Comparison of ENCODE assay signal across 31 cellular contexts in the genomic region with DNA sequence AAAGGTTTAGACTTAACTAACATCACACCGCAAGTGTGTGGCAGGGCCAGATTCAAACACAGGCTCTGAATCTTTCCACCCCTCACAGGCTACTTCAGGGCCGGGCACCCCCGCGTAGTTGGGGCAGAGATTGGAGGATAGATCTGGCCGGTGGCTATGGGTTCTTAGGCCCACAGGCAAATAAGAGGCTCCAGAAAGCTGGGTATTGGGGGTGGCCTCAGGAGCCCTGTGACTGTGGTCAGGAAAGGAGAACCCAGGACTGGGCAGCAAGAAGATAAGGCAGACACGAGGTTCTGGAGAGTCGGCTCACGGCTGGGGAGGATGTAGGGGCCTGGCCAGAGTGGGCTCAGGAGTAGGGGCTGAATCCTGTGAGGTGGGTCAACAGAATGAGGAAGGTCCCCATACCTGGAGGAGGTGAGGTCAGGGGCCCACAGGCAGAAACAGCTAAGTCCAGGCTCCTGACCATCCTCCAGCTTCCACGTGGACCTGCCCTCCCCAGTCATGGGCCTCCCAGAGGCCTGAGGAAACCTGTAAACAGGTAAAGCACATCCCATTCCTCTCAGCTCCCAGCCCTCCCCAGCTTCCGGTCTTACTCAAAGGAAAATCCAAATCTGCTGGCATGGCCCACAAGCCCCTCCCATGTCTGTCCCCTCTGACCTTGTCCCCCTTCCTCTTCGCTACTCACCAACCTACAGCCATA.
A peak's percentile ranks its signal among the peaks of the same experiment; 100 is the strongest.
DNase-seq lines count a peak whose midpoint lies in the region; ATAC-seq and TF ChIP-seq lines count a peak whose summit lies in the region.
"Had no signal": no experiment of that assay in that cellular context is flagged by ENCODE, and none has a peak within 500 bp of the region (broad histone marks: within the 10 kb centered on the region; RNA-seq: fewer than 3 reads in every experiment).

No MANE protein-coding gene starts in this region.

- TF ChIP-seq CTCF in RWPE2 (IDR thresholded peaks at IDR 0.05; ENCODE audit: poor library complexity, severe bottlenecking) (no peak), lung (IDR thresholded peaks at IDR 0.05; ENCODE audit: control extremely low read depth, extremely low read depth) (no peak)

- no peak overlapping the region for H3K27ac ChIP-seq in RWPE2 (ENCODE audit: poor library complexity, severe bottlenecking)
- H3K27ac ChIP-seq in lung (ENCODE audit: low read depth in 1 of 2, low read length in 1 of 2): no peak overlapping the region
- H3K27ac ChIP-seq: A549, heart right ventricle had no signal

- in situ Hi-C loops in ACHN (cut with HindIII; ENCODE audit: low pct_ligation_motif_present, low pct_unique_long_range_greater_than_20kb, low sequenced_read_pairs): no loop called here

- H3K4me3 ChIP-seq in RWPE2 (ENCODE audit: severe bottlenecking) (no peak overlapping the region), lung (no peak overlapping the region)
- H3K4me3 ChIP-seq: A549, heart right ventricle had no signal

- H3K4me3 Mint-ChIP-seq in activated CD8-positive, alpha-beta memory T cell treated with anti-CD3 and anti-CD28 coated beads, Interleukin-2, amount 10 ng/mL, durations not matched to agents 7 days and 5 days: no peak overlapping the region
- H3K4me3 Mint-ChIP-seq: activated naive CD8-positive, alpha-beta T cell; activated T-helper 1 cell treated with anti-CD3 and anti-CD28 coated beads, Interleukin-12 subunit alpha, Interleukin-12 subunit beta, Interleukin-2, Interleukin-4 antibody, amounts not matched to agents 30 ng/mL and 10 ng/mL and 1 ng/mL, durations not matched to agents 14 hours and 24 hours and 36 hours; B cell; CD8-positive, alpha-beta T cell; effector memory CD8-positive, alpha-beta T cell; naive B cell; T-helper 17 cell had no signal

- no peaks in the 10 kb centered on the region for H3K9me3 Mint-ChIP-seq in activated CD8-positive, alpha-beta memory T cell treated with anti-CD3 and anti-CD28 coated beads, Interleukin-2, amount 10 ng/mL, durations not matched to agents 7 days and 5 days (ENCODE audit: low read depth)
- H3K9me3 Mint-ChIP-seq: activated T-helper 1 cell treated with anti-CD3 and anti-CD28 coated beads, Interleukin-12 subunit alpha, Interleukin-12 subunit beta, Interleukin-2, Interleukin-4 antibody, amounts not matched to agents 30 ng/mL and 10 ng/mL and 1 ng/mL, durations not matched to agents 14 hours and 24 hours and 36 hours; CD8-positive, alpha-beta T cell; effector memory CD8-positive, alpha-beta T cell; IgD-negative memory B cell had no signal

- H3K9me3 ChIP-seq in RWPE2 (ENCODE audit: severe bottlenecking): no peaks in the 10 kb centered on the region
- no peaks in the 10 kb centered on the region for H3K9me3 ChIP-seq in lung (ENCODE audit: control insufficient read depth in 2 of 2, insufficient read depth in 1 of 2, low read length in 1 of 2)
- H3K9me3 ChIP-seq: A549, heart right ventricle had no signal

- peaks cover 4% of the 10 kb centered on the region for H3K4me1 ChIP-seq in RWPE2 (ENCODE audit: insufficient read depth, poor library complexity, severe bottlenecking)
- no peaks in the 10 kb centered on the region for H3K4me1 ChIP-seq in lung (ENCODE audit: control insufficient read depth in 2 of 2, insufficient read depth in 2 of 2, low read length in 2 of 2)
- H3K4me1 ChIP-seq: A549, heart right ventricle had no signal

- H3K27me3 Mint-ChIP-seq in activated CD8-positive, alpha-beta memory T cell treated with anti-CD3 and anti-CD28 coated beads, Interleukin-2, amount 10 ng/mL, durations not matched to agents 7 days and 5 days: no peaks in the 10 kb centered on the region

- 80 to 87% methylated on average over 11 of the region's 11 CpGs for WGBS in lung, 2 donors

- no peaks in the 10 kb centered on the region for H3K36me3 Mint-ChIP-seq in activated CD8-positive, alpha-beta memory T cell treated with anti-CD3 and anti-CD28 coated beads, Interleukin-2, amount 10 ng/mL, durations not matched to agents 7 days and 5 days
- H3K36me3 Mint-ChIP-seq: activated naive CD8-positive, alpha-beta T cell; CD8-positive, alpha-beta T cell; IgD-negative memory B cell; naive B cell had no signal

- H3K27me3 ChIP-seq in RWPE2 (ENCODE audit: insufficient read depth, poor library complexity, severe bottlenecking) (no peaks in the 10 kb centered on the region), lung (ENCODE audit: control insufficient read depth, insufficient read depth) (no peaks in the 10 kb centered on the region)

- CTCF ChIA-PET in activated CD8-positive, alpha-beta memory T cell treated with anti-CD3 and anti-CD28 coated beads, Interleukin-2, amount 10 ng/mL, durations not matched to agents 7 days and 5 days (lab: Charles Lee): interaction anchor here (1.5 kb wide), 1 partner anchor 37 kb away, joined by 5 read pairs; no protein-coding TSS in a partner anchor

- H3K36me3 ChIP-seq in RWPE2 (ENCODE audit: low read depth) (no peaks in the 10 kb centered on the region), lung (ENCODE audit: control insufficient read depth in 2 of 2, insufficient read depth in 2 of 2, low read length in 2 of 2) (no peaks in the 10 kb centered on the region)
- H3K36me3 ChIP-seq: heart right ventricle had no signal

- no peaks in the 10 kb centered on the region for H3K4me1 Mint-ChIP-seq in activated CD8-positive, alpha-beta memory T cell treated with anti-CD3 and anti-CD28 coated beads, Interleukin-2, amount 10 ng/mL, durations not matched to agents 7 days and 5 days
- H3K4me1 Mint-ChIP-seq: B cell, IgD-negative memory B cell, naive B cell, T-helper 17 cell had no signal

- H3K27ac Mint-ChIP-seq in activated CD8-positive, alpha-beta memory T cell treated with anti-CD3 and anti-CD28 coated beads, Interleukin-2, amount 10 ng/mL, durations not matched to agents 7 days and 5 days: no peak overlapping the region
- H3K27ac Mint-ChIP-seq: activated naive CD8-positive, alpha-beta T cell; activated T-helper 1 cell treated with anti-CD3 and anti-CD28 coated beads, Interleukin-12 subunit alpha, Interleukin-12 subunit beta, Interleukin-2, Interleukin-4 antibody, amounts not matched to agents 30 ng/mL and 10 ng/mL and 1 ng/mL, durations not matched to agents 14 hours and 24 hours and 36 hours; B cell; CD8-positive, alpha-beta T cell; effector memory CD8-positive, alpha-beta T cell; IgD-negative memory B cell; naive B cell; T-helper 17 cell had no signal

- DNase-seq in activated CD8-positive, alpha-beta memory T cell treated with anti-CD3 and anti-CD28 coated beads, Interleukin-2, amount 10 ng/mL, durations not matched to agents 7 days and 5 days: peak; percentile 22
- DNase-seq in activated CD8-positive, alpha-beta memory T cell treated with anti-CD3 and anti-CD28 coated beads, Interleukin-2, amount 50 U/mL, for 4 hours: no peak
- DNase-seq in RWPE2 (ENCODE audit: low spot score) (peak; percentile 22), lung (ENCODE audit: low spot score) (peak; percentile 18), ureter (ENCODE audit: low spot score) (peak; percentile 39), mucosa of gallbladder (ENCODE audit: low spot score) (no peak), ACHN (no peak), NCI-H2171 (lab: John Stamatoyannopoulos, UW) (no peak)
- DNase-seq: anterior cingulate cortex; DMS153; effector memory CD8-positive, alpha-beta T cell; foreskin melanocyte; heart right ventricle; naive B cell; NCI-H1048; NCI-H187; NCI-H524 treated with DMSO at 0.1 percent for 48 hours; NK-92 treated with Interleukin-12 subunit alpha and Interleukin-12 subunit beta, amount 100 ng/mL, for 24 hours; PC-3; retina; substantia nigra; T-helper 17 cell had no signal

- ATAC-seq in activated CD8-positive, alpha-beta memory T cell treated with anti-CD3 and anti-CD28 coated beads, Interleukin-2, amount 10 ng/mL, durations not matched to agents 7 days and 5 days: no peak
- no peak for ATAC-seq in RWPE2 (ENCODE audit: low read depth)
- no peak for ATAC-seq in lung (ENCODE audit: insufficient read depth, low FRiP score)
- ATAC-seq: A549; CD8-positive, alpha-beta T cell; effector memory CD8-positive, alpha-beta T cell; esophagus mucosa; heart right ventricle; PC-3; Right ventricle myocardium inferior; SK-N-SH treated with all-trans-retinoic acid at 6 μM for 48 hours; T-helper 17 cell had no signal

Comparison
In these comparisons a context has a peak if more than half of its experiments do, and no peak if none do; other contexts are left out.
1. DNase-seq: peak in activated CD8-positive, alpha-beta memory T cell treated with anti-CD3 and anti-CD28 coated beads, Interleukin-2, amount 10 ng/mL, durations not matched to agents 7 days and 5 days (single experiment), RWPE2 (single experiment), lung (single experiment) and ureter (single experiment); none in activated CD8-positive, alpha-beta memory T cell treated with anti-CD3 and anti-CD28 coated beads, Interleukin-2, amount 50 U/mL, for 4 hours (single experiment), mucosa of gallbladder (single experiment), ACHN (single experiment) and NCI-H2171 (single experiment).